30 cellular contexts compared by ENCODE assay signal in the genomic region with DNA sequence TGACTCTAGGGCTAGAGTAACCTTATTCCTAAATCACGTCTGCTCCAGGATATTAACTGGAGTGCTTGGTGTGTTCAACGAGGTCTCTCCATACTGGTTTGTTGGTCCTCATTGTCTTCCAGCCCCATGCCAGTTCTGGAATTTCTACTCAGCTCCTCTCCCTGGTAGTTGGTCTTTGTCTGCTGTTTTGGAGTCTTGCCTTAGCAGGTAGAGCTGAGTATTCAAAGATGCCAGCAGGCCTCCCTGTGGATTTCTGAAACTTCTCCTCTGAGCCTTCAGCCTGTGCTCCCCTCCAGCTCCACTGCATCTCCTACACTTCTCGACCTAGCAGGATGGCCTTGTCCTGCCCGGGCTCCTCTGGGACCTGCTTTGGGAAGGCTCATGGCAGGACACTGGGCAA. TPM values are rescaled to one million over a fixed set of nuclear protein-coding genes. Genes with fewer than 3 reads are reported as not detected.
"Had no signal": no experiment of that assay in that cellular context is flagged by ENCODE, and none has a peak within 500 bp of the region (broad histone marks: within the 10 kb centered on the region; RNA-seq: fewer than 3 reads in every experiment).

No MANE protein-coding gene starts in this region.

- H3K36me3 Mint-ChIP-seq: activated naive CD8-positive, alpha-beta T cell had no signal

- H3K9me3 Mint-ChIP-seq: activated CD4-positive, alpha-beta T cell treated with anti-CD3 and anti-CD28 coated beads, Interleukin-2, amount 10 ng/mL, durations not matched to agents 7 days and 5 days; activated CD8-positive, alpha-beta T cell treated with anti-CD3 and anti-CD28 coated beads for 36 hours; activated T-cell treated with anti-CD3 and anti-CD28 coated beads, Interleukin-2, amount 50 U/mL, for 4 hours; activated T-helper 17 cell treated with anti-CD3 and anti-CD28 coated beads, Interleukin-2, amount 50 U/mL, for 72 hours had no signal

- ATAC-seq: activated CD8-positive, alpha-beta T cell treated with anti-CD3 and anti-CD28 coated beads for 36 hours; activated T-cell treated with anti-CD3 and anti-CD28 coated beads, Interleukin-2, amount 50 U/mL, for 4 hours; activated T-helper 17 cell treated with anti-CD3 and anti-CD28 coated beads, Interleukin-2, amount 50 U/mL, for 72 hours; body of pancreas; effector memory CD8-positive, alpha-beta T cell; gastroesophageal sphincter had no signal

- H3K4me3 Mint-ChIP-seq: activated CD4-positive, alpha-beta T cell treated with anti-CD3 and anti-CD28 coated beads, Interleukin-2, amount 10 ng/mL, durations not matched to agents 7 days and 5 days; activated CD8-positive, alpha-beta T cell treated with anti-CD3 and anti-CD28 coated beads for 36 hours; activated naive CD8-positive, alpha-beta T cell; activated T-cell treated with anti-CD3 and anti-CD28 coated beads, Interleukin-2, amount 50 U/mL, for 4 hours; activated T-helper 17 cell treated with anti-CD3 and anti-CD28 coated beads, Interleukin-2, amount 50 U/mL, for 72 hours; effector memory CD8-positive, alpha-beta T cell had no signal

- H3K27ac Mint-ChIP-seq: activated CD4-positive, alpha-beta T cell treated with anti-CD3 and anti-CD28 coated beads, Interleukin-2, amount 10 ng/mL, durations not matched to agents 7 days and 5 days; activated CD8-positive, alpha-beta T cell treated with anti-CD3 and anti-CD28 coated beads for 36 hours; activated naive CD8-positive, alpha-beta T cell; activated T-helper 17 cell treated with anti-CD3 and anti-CD28 coated beads, Interleukin-2, amount 50 U/mL, for 72 hours; effector memory CD8-positive, alpha-beta T cell had no signal

- H3K4me1 Mint-ChIP-seq: activated CD4-positive, alpha-beta T cell treated with anti-CD3 and anti-CD28 coated beads, Interleukin-2, amount 10 ng/mL, durations not matched to agents 7 days and 5 days; activated T-helper 17 cell treated with anti-CD3 and anti-CD28 coated beads, Interleukin-2, amount 50 U/mL, for 72 hours had no signal

- DNase-seq: activated CD4-positive, alpha-beta T cell treated with anti-CD3 and anti-CD28 coated beads for 1 hour; activated CD4-positive, alpha-beta T cell treated with anti-CD3 and anti-CD28 coated beads for 4 hours; activated CD4-positive, alpha-beta T cell treated with anti-CD3 and anti-CD28 coated beads, Interleukin-2, amount 10 ng/mL, durations not matched to agents 7 days and 5 days; activated CD4-positive, alpha-beta T cell treated with anti-CD3 and anti-CD28 coated beads, Interleukin-2, amount 50 U/mL, for 4 hours; activated CD8-positive, alpha-beta memory T cell treated with anti-CD3 and anti-CD28 coated beads for 24 hours; activated CD8-positive, alpha-beta T cell treated with anti-CD3 and anti-CD28 coated beads for 36 hours; activated effector memory CD4-positive, alpha-beta T cell treated with Interleukin-2 at 50 U/mL for 16 hours; activated gamma-delta T cell treated with Interleukin-2 at 50 U/mL for 16 hours; activated naive CD4-positive, alpha-beta T cell treated with anti-CD3 and anti-CD28 coated beads, Interleukin-2, amount 50 U/mL, for 16 hours; activated naive CD4-positive, alpha-beta T cell treated with Interleukin-2 at 50 U/mL for 16 hours; activated T-cell treated with anti-CD3 and anti-CD28 coated beads, Interleukin-2, amount 50 U/mL, for 4 hours; amygdala; aorta; body of pancreas; caudate nucleus; cortex of kidney; dermis blood vessel endothelial cell; effector CD4-positive, alpha-beta T cell; effector memory CD8-positive, alpha-beta T cell; esophagus squamous epithelium; foreskin melanocyte; T-helper 2 cell had no signal

RNA-seq across cellular contexts. Expression of a gene that starts 25.5 kb away (rescaled TPM):
- total RNA-seq: activated CD4-positive, alpha-beta T cell treated with anti-CD3 and anti-CD28 coated beads, Interleukin-2, amount 10 ng/mL, durations not matched to agents 7 days and 5 days; activated CD8-positive, alpha-beta T cell treated with anti-CD3 and anti-CD28 coated beads for 36 hours; activated T-helper 17 cell treated with anti-CD3 and anti-CD28 coated beads, Interleukin-2, amount 50 U/mL, for 72 hours; aorta; body of pancreas; chondrocyte; dermis blood vessel endothelial cell; fibroblast of lung; fibroblast of villous mesenchyme; glomerular endothelial cell; T-helper 1 cell treated with Interleukin-12 subunit alpha and Interleukin-12 subunit beta and Interleukin-4 antibody, amounts not matched to agents 30 ng/mL and 1 ng/mL, for 36 hours had no signal
